13 cellular contexts compared by ENCODE assay signal in genomic region chr19:49189259-49189658, GRCh38. TPM values are rescaled to one million over a fixed set of nuclear protein-coding genes. Genes with fewer than 3 reads are reported as not detected.
DNase-seq lines count a peak whose midpoint lies in the region; ATAC-seq and TF ChIP-seq lines count a peak whose summit lies in the region.
"Had no signal": no experiment of that assay in that cellular context is flagged by ENCODE, and none has a peak within 500 bp of the region (broad histone marks: within the 10 kb centered on the region; RNA-seq: fewer than 3 reads in every experiment).

No MANE protein-coding gene starts in this region.

- no peak for TF ChIP-seq CTCF in spleen (IDR thresholded peaks at IDR 0.05 in 8 of 11, conservative IDR thresholded peaks at IDR 0.05 in 3 of 11)
- no peak for TF ChIP-seq CTCF in suprapubic skin (IDR thresholded peaks at IDR 0.05)

- 53 to 68% (median 60%) methylated on average over 5 of the region's 5 CpGs for WGBS in spleen, 5 donors
- WGBS in suprapubic skin: 77% methylated on average over 5 of the region's 5 CpGs

- H3K27ac ChIP-seq in SK-N-MC (peak overlapping the region; percentile 42; the same call in 1 of the 2 replicates), spleen (peak overlapping the region; percentile 16 to 62 (median 49)), suprapubic skin (no peak overlapping the region)
- H3K27ac ChIP-seq: 22Rv1 had no signal

- H3K27me3 Mint-ChIP-seq in T-helper 2 cell treated with Interferon-gamma antibody and Interleukin-4, amounts not matched to agents 5 μg/mL and 100 μg/mL, for 36 hours (ENCODE audit: low read depth): no peaks in the 10 kb centered on the region

- no peaks in the 10 kb centered on the region for H3K36me3 Mint-ChIP-seq in T-helper 2 cell treated with Interferon-gamma antibody and Interleukin-4, amounts not matched to agents 5 μg/mL and 100 μg/mL, for 36 hours (ENCODE audit: low read depth)

- H3K27me3 ChIP-seq in spleen (replicated peaks in 1 of 7): no peaks in the 10 kb centered on the region
- no peaks in the 10 kb centered on the region for H3K27me3 ChIP-seq in suprapubic skin

- intact Hi-C loops in spleen (cut with DNase I; ENCODE audit: low total_unique reads): no loop called here

- DNase-seq in T-helper 2 cell treated with Interferon-gamma antibody and Interleukin-4, amounts not matched to agents 5 μg/mL and 100 μg/mL, for 36 hours (ENCODE audit: low spot score): no peak
- no peak for DNase-seq in T-helper 2 cell
- no peak for DNase-seq in SK-N-MC (ENCODE audit: low read depth, low spot score)
- DNase-seq in left lobe of liver (ENCODE audit: low spot score): no peak
- no peak for DNase-seq in spleen
- DNase-seq in suprapubic skin (ENCODE audit: low spot score in 2 of 2): no peak
- DNase-seq in anterior cingulate cortex (lab: John Stamatoyannopoulos, UW): no peak
- DNase-seq: C1 segment of cervical spinal cord, HCEC 1CT, NCI-H146 had no signal

- peak overlapping the region; percentile 20 for H3K27ac Mint-ChIP-seq in T-helper 2 cell treated with Interferon-gamma antibody and Interleukin-4, amounts not matched to agents 5 μg/mL and 100 μg/mL, for 36 hours

- H3K4me1 Mint-ChIP-seq in T-helper 2 cell treated with Interferon-gamma antibody and Interleukin-4, amounts not matched to agents 5 μg/mL and 100 μg/mL, for 36 hours (ENCODE audit: low read depth): peaks cover 5% of the 10 kb centered on the region

- H3K4me3 ChIP-seq in SK-N-MC: no peak overlapping the region
- no peak overlapping the region for H3K4me3 ChIP-seq in spleen
- H3K4me3 ChIP-seq in suprapubic skin: no peak overlapping the region

- TF ChIP-seq EP300 in suprapubic skin (IDR thresholded peaks at IDR 0.05): no peak

- no peak overlapping the region for H3K4me3 Mint-ChIP-seq in T-helper 2 cell treated with Interferon-gamma antibody and Interleukin-4, amounts not matched to agents 5 μg/mL and 100 μg/mL, for 36 hours

- H3K9ac ChIP-seq in SK-N-MC (ENCODE audit: insufficient read length): no peak overlapping the region

- no peaks in the 10 kb centered on the region for H3K9me3 ChIP-seq in SK-N-MC (ENCODE audit: low read depth, low read length)
- peaks cover 0 to 19% (median 11%) of the 10 kb centered on the region in 8 donors for H3K9me3 ChIP-seq in spleen
- no peaks in the 10 kb centered on the region for H3K9me3 ChIP-seq in suprapubic skin

- H3K4me1 ChIP-seq in spleen (peaks cover 0 to 21% (median 2%) of the 10 kb centered on the region in 6 donors), suprapubic skin (no peaks in the 10 kb centered on the region)

- H3K9me3 Mint-ChIP-seq in T-helper 2 cell treated with Interferon-gamma antibody and Interleukin-4, amounts not matched to agents 5 μg/mL and 100 μg/mL, for 36 hours: peaks cover 4% of the 10 kb centered on the region

- H3K36me3 ChIP-seq in SK-N-MC (ENCODE audit: insufficient read depth, low read length) (peaks cover 40% of the 10 kb centered on the region), spleen (peaks cover 0 to 12% (median 0%) of the 10 kb centered on the region in 6 donors), suprapubic skin (peaks cover 78% of the 10 kb centered on the region)

- TF ChIP-seq POLR2A in spleen (IDR thresholded peaks at IDR 0.05) (no peak), suprapubic skin (IDR thresholded peaks at IDR 0.05) (no peak)

- ATAC-seq in left lobe of liver: peak; percentile 25
- ATAC-seq in GM18909 (IDR thresholded peaks at IDR 0.05; ENCODE audit: poor library complexity, unreplicated experiment): no peak

RNA-seq across cellular contexts. Expression of gene TRPM4, which starts 31.7 kb away (rescaled TPM):
- 15.0 TPM for total RNA-seq in left lobe of liver
- 10 to 100 TPM in 5 of 7 donors, 1 to 10 TPM in 2; 3.6 to 28.7 (median 13.2) TPM for total RNA-seq in spleen
- 10 to 100 TPM in 1 of 3 donors, 1 to 10 TPM in 2; 3.3 to 18.7 (median 4.6) TPM for polyA plus RNA-seq in spleen
- total RNA-seq in suprapubic skin: 10 to 100 TPM; 45.2 to 87.6 (median 62.4) TPM

RNA-seq across cellular contexts. Expression of gene HRC, which starts 34.1 kb away (rescaled TPM):
- not detected for total RNA-seq in left lobe of liver
- total RNA-seq in spleen: under 1 TPM in 2 of 7 donors, not detected in 5; 0.27 to 0.47 TPM
- polyA plus RNA-seq in spleen: under 1 TPM; 0.07 to 0.27 (median 0.22) TPM
- 1 to 10 TPM in 1 of 4 donors, under 1 TPM in 2, not detected in 1; 0.47 to 1.0 (median 0.53) TPM for total RNA-seq in suprapubic skin
- total RNA-seq: HT1080 had no signal
